Comparison of ENCODE assay signal across 8 cellular contexts in genomic region chr2:98608118-98608961, GRCh38. TPM values are rescaled to one million over a fixed set of nuclear protein-coding genes. Genes with fewer than 3 reads are reported as not detected.
DNase-seq lines count a peak whose midpoint lies in the region; ATAC-seq and TF ChIP-seq lines count a peak whose summit lies in the region.

TSS of gene COA5 (minus strand) at chr2:98608512. CDS start at chr2:98608405, 107 bp downstream.
TSS of gene UNC50 (plus strand) at chr2:98608589. CDS start at chr2:98609760, 1,171 bp downstream.

- peaks cover 65% of the 10 kb centered on the region for H3K79me2 ChIP-seq in DOHH2 (ENCODE audit: control insufficient read depth, low read length)
- H3K79me2 ChIP-seq in GM23338 (replicated peaks; ENCODE audit: insufficient read depth) = peaks cover 60% of the 10 kb centered on the region
- H3K79me2 ChIP-seq in fibroblast of lung (ENCODE audit: control insufficient read depth, insufficient read depth, low read length) = peaks cover 35% of the 10 kb centered on the region

- H3K4me2 ChIP-seq in DOHH2 (ENCODE audit: low read length) (peak within 1 kb of the TSS; percentile 91), GM23338 (peak within 1 kb of the TSS; percentile 98), fibroblast of lung (ENCODE audit: extremely low read depth, insufficient read depth, low read length) (peak within 1 kb of the TSS; percentile 93)

- CTCF ChIA-PET in naive thymus-derived CD4-positive, alpha-beta T cell (lab: Charles Lee) = interaction anchor here (0.6 to 1.2 kb wide), 3 partner anchors 40 to 221 kb away, joined by 3 to 5 read pairs (median 3); no protein-coding TSS in a partner anchor

- DNase-seq in GM23338 (ENCODE audit: low spot score) (peak; percentile 94), LHCN-M2 (ENCODE audit: low read depth) (peak; percentile 86), RPMI7951 (ENCODE audit: low read depth) (peak; percentile 91), fibroblast of lung (ENCODE audit: low read depth in 2 of 2) (peak; percentile 93 to 94)
- DNase-seq in activated T-helper 1 cell treated with anti-CD3 and anti-CD28 coated beads, Interleukin-12 subunit alpha, Interleukin-12 subunit beta, Interleukin-2, Interleukin-4 antibody, amounts not matched to agents 30 ng/mL and 10 ng/mL and 1 ng/mL, durations not matched to agents 14 hours and 24 hours and 36 hours (ENCODE audit: low spot score) = peak; percentile 91
- DNase-seq in naive thymus-derived CD4-positive, alpha-beta T cell = peak; percentile 82 to 94 (median 87)

- H3K27me3 ChIP-seq in DOHH2 (ENCODE audit: control insufficient read depth, low read length) = no peaks in the 10 kb centered on the region
- H3K27me3 ChIP-seq in GM23338 (ENCODE audit: insufficient read depth) = no peaks in the 10 kb centered on the region
- H3K27me3 ChIP-seq in fibroblast of lung (ENCODE audit: control insufficient read depth, insufficient read depth, low read length) = no peaks in the 10 kb centered on the region
- no peaks in the 10 kb centered on the region for H3K27me3 ChIP-seq in naive thymus-derived CD4-positive, alpha-beta T cell (ENCODE audit: control insufficient read depth in 2 of 2, insufficient read depth in 2 of 2, low read length in 2 of 2)

- H3K4me3 ChIP-seq in DOHH2 (ENCODE audit: low read length) = peak within 1 kb of the TSS; percentile 82
- peak within 1 kb of the TSS; percentile 96 for H3K4me3 ChIP-seq in GM23338
- H3K4me3 ChIP-seq in fibroblast of lung (replicated peaks in 1 of 4; ENCODE audit: control extremely low read depth in 1 of 4, insufficient read depth in 1 of 4, low read depth in 3 of 4, low read length in 4 of 4) = peak within 1 kb of the TSS; percentile 64 to 100 (median 94)
- H3K4me3 ChIP-seq in naive thymus-derived CD4-positive, alpha-beta T cell (ENCODE audit: low read length) = peak within 1 kb of the TSS; percentile 94

- H3K27ac ChIP-seq in DOHH2 (ENCODE audit: low read depth, low read length) (peak within 1 kb of the TSS; percentile 64), GM23338 (ENCODE audit: low read depth) (peak within 1 kb of the TSS; percentile 95), fibroblast of lung (ENCODE audit: insufficient read depth, low read length) (peak within 1 kb of the TSS; percentile 86)
- peak within 1 kb of the TSS; percentile 97 for H3K27ac ChIP-seq in naive thymus-derived CD4-positive, alpha-beta T cell (ENCODE audit: low read depth, low read length)

- ATAC-seq in GM23338 = peak; percentile 93
- ATAC-seq in naive thymus-derived CD4-positive, alpha-beta T cell = peak; percentile 93
- peak; percentile 93 for ATAC-seq in stimulated activated memory B cell treated with anti-CD40 and anti-IgM and Interleukin-4, amounts not matched to agents 10 μg/mL and 1 μg/mL and 100 μg/mL, for 72 hours

- POLR2A ChIA-PET in naive thymus-derived CD4-positive, alpha-beta T cell (lab: Charles Lee) = interaction anchor here (0.9 to 2.5 kb wide), 5 partner anchors 10 to 164 kb away, joined by 3 to 9 read pairs (median 8); no protein-coding TSS in a partner anchor

- peak within 1 kb of the TSS; percentile 98 for H2AFZ ChIP-seq in GM23338
- H2AFZ ChIP-seq in fibroblast of lung (ENCODE audit: low read length) = peak within 1 kb of the TSS; percentile 92

- no peaks in the 10 kb centered on the region; the same call in 2 of the 3 replicates for H3K9me3 Mint-ChIP-seq in GM23338
- no peaks in the 10 kb centered on the region for H3K9me3 Mint-ChIP-seq in activated T-helper 1 cell treated with anti-CD3 and anti-CD28 coated beads, Interleukin-12 subunit alpha, Interleukin-12 subunit beta, Interleukin-2, Interleukin-4 antibody, amounts not matched to agents 30 ng/mL and 10 ng/mL and 1 ng/mL, durations not matched to agents 14 hours and 24 hours and 36 hours
- H3K9me3 Mint-ChIP-seq in naive thymus-derived CD4-positive, alpha-beta T cell = peaks cover 0 to 6% (median 0%) of the 10 kb centered on the region in 11 donors
- no peaks in the 10 kb centered on the region for H3K9me3 Mint-ChIP-seq in stimulated activated memory B cell treated with anti-CD40 and anti-IgM and Interleukin-4, amounts not matched to agents 10 μg/mL and 1 μg/mL and 100 μg/mL, for 72 hours

- H3K36me3 ChIP-seq in DOHH2 (ENCODE audit: control insufficient read depth, low read length) (peaks cover 55% of the 10 kb centered on the region), GM23338 (ENCODE audit: insufficient read depth) (peaks cover 12% of the 10 kb centered on the region; the same call in 1 of the 2 replicates), fibroblast of lung (ENCODE audit: control insufficient read depth, insufficient read depth, low read length) (peaks cover 8% of the 10 kb centered on the region)
- peaks cover 0 to 39% (median 3%) of the 10 kb centered on the region in 3 experiments for H3K36me3 ChIP-seq in naive thymus-derived CD4-positive, alpha-beta T cell (ENCODE audit: control insufficient read depth in 2 of 3, insufficient read depth in 3 of 3, low read length in 3 of 3)

- H3K27ac Mint-ChIP-seq in GM23338 = peak within 1 kb of the TSS; percentile 95
- peak within 1 kb of the TSS; percentile 94 for H3K27ac Mint-ChIP-seq in activated T-helper 1 cell treated with anti-CD3 and anti-CD28 coated beads, Interleukin-12 subunit alpha, Interleukin-12 subunit beta, Interleukin-2, Interleukin-4 antibody, amounts not matched to agents 30 ng/mL and 10 ng/mL and 1 ng/mL, durations not matched to agents 14 hours and 24 hours and 36 hours
- H3K27ac Mint-ChIP-seq in naive thymus-derived CD4-positive, alpha-beta T cell = peak within 1 kb of the TSS; percentile 81 to 97 (median 92)
- H3K27ac Mint-ChIP-seq in stimulated activated memory B cell treated with anti-CD40 and anti-IgM and Interleukin-4, amounts not matched to agents 10 μg/mL and 1 μg/mL and 100 μg/mL, for 72 hours = peak within 1 kb of the TSS; percentile 97

- H4K20me1 ChIP-seq in DOHH2 (ENCODE audit: control insufficient read depth, insufficient read depth, low read depth, low read length) (no peaks in the 10 kb centered on the region), GM23338 (replicated peaks; ENCODE audit: insufficient read depth) (peaks cover 8% of the 10 kb centered on the region), fibroblast of lung (ENCODE audit: control insufficient read depth, extremely low read depth, insufficient read depth, low read length) (no peaks in the 10 kb centered on the region)

- peaks cover 14% of the 10 kb centered on the region for H3K4me1 Mint-ChIP-seq in GM23338
- H3K4me1 Mint-ChIP-seq in activated T-helper 1 cell treated with anti-CD3 and anti-CD28 coated beads, Interleukin-12 subunit alpha, Interleukin-12 subunit beta, Interleukin-2, Interleukin-4 antibody, amounts not matched to agents 30 ng/mL and 10 ng/mL and 1 ng/mL, durations not matched to agents 14 hours and 24 hours and 36 hours (ENCODE audit: low read depth) = peaks cover 64% of the 10 kb centered on the region
- peaks cover 51 to 82% (median 70%) of the 10 kb centered on the region in 7 donors for H3K4me1 Mint-ChIP-seq in naive thymus-derived CD4-positive, alpha-beta T cell
- peaks cover 48% of the 10 kb centered on the region for H3K4me1 Mint-ChIP-seq in stimulated activated memory B cell treated with anti-CD40 and anti-IgM and Interleukin-4, amounts not matched to agents 10 μg/mL and 1 μg/mL and 100 μg/mL, for 72 hours

- H3K9ac ChIP-seq in fibroblast of lung (ENCODE audit: insufficient read depth, low read length) = peak within 1 kb of the TSS; percentile 92

- H3K27me3 Mint-ChIP-seq in GM23338 (ENCODE audit: insufficient read depth, low read depth, poor library complexity) = peaks cover 6% of the 10 kb centered on the region
- peaks cover 3% of the 10 kb centered on the region for H3K27me3 Mint-ChIP-seq in activated T-helper 1 cell treated with anti-CD3 and anti-CD28 coated beads, Interleukin-12 subunit alpha, Interleukin-12 subunit beta, Interleukin-2, Interleukin-4 antibody, amounts not matched to agents 30 ng/mL and 10 ng/mL and 1 ng/mL, durations not matched to agents 14 hours and 24 hours and 36 hours (ENCODE audit: insufficient read depth)
- no peaks in the 10 kb centered on the region for H3K27me3 Mint-ChIP-seq in naive thymus-derived CD4-positive, alpha-beta T cell
- no peaks in the 10 kb centered on the region for H3K27me3 Mint-ChIP-seq in stimulated activated memory B cell treated with anti-CD40 and anti-IgM and Interleukin-4, amounts not matched to agents 10 μg/mL and 1 μg/mL and 100 μg/mL, for 72 hours

- no peaks in the 10 kb centered on the region for H3F3A ChIP-seq in DOHH2 (ENCODE audit: control insufficient read depth, insufficient read depth)
- peaks cover 3% of the 10 kb centered on the region for H3F3A ChIP-seq in GM23338 (replicated peaks; ENCODE audit: low read depth)

- H3K9me2 ChIP-seq in DOHH2 (replicated peaks; ENCODE audit: control insufficient read depth, low read length) (no peaks in the 10 kb centered on the region), GM23338 (ENCODE audit: insufficient read depth) (no peaks in the 10 kb centered on the region)

- peak within 1 kb of the TSS; percentile 86 for H3K4me3 Mint-ChIP-seq in GM23338
- peak within 1 kb of the TSS; percentile 94 for H3K4me3 Mint-ChIP-seq in activated T-helper 1 cell treated with anti-CD3 and anti-CD28 coated beads, Interleukin-12 subunit alpha, Interleukin-12 subunit beta, Interleukin-2, Interleukin-4 antibody, amounts not matched to agents 30 ng/mL and 10 ng/mL and 1 ng/mL, durations not matched to agents 14 hours and 24 hours and 36 hours
- H3K4me3 Mint-ChIP-seq in naive thymus-derived CD4-positive, alpha-beta T cell = peak within 1 kb of the TSS; percentile 82 to 97 (median 90)
- H3K4me3 Mint-ChIP-seq in stimulated activated memory B cell treated with anti-CD40 and anti-IgM and Interleukin-4, amounts not matched to agents 10 μg/mL and 1 μg/mL and 100 μg/mL, for 72 hours = peak within 1 kb of the TSS; percentile 84

- no peaks in the 10 kb centered on the region for H3K9me3 ChIP-seq in DOHH2 (ENCODE audit: control insufficient read depth, insufficient read depth, low read length)
- no peaks in the 10 kb centered on the region for H3K9me3 ChIP-seq in fibroblast of lung (ENCODE audit: control insufficient read depth, insufficient read depth, low read depth, low read length)
- no peaks in the 10 kb centered on the region for H3K9me3 ChIP-seq in naive thymus-derived CD4-positive, alpha-beta T cell (ENCODE audit: control insufficient read depth in 2 of 3, low read length in 3 of 3)

- intact Hi-C loops in activated T-helper 1 cell treated with anti-CD3 and anti-CD28 coated beads, Interleukin-12 subunit alpha, Interleukin-12 subunit beta, Interleukin-2, Interleukin-4 antibody, amounts not matched to agents 30 ng/mL and 10 ng/mL and 1 ng/mL, durations not matched to agents 14 hours and 24 hours and 36 hours (cut with micrococcal nuclease) = loop anchor here (1.0 to 10.0 kb wide), 13 partner anchors 29 to 896 kb away; partner anchors contain the start of genes LIPT1, MITD1, MRPL30 and TSGA10
- intact Hi-C loops in naive thymus-derived CD4-positive, alpha-beta T cell (cut with micrococcal nuclease) = loop anchor here (1.0 to 10.0 kb wide), 13 partner anchors 8 to 961 kb away; partner anchors contain the start of genes MITD1 (in 2 of the 2), MRPL30 (in 2 of the 2), ACTR1B (in 1 of the 2) and C2orf15 (in 1 of the 2)

- H3K4me1 ChIP-seq in DOHH2 (ENCODE audit: control insufficient read depth, low read length) = peaks cover 33% of the 10 kb centered on the region
- peaks cover 17% of the 10 kb centered on the region for H3K4me1 ChIP-seq in GM23338 (ENCODE audit: insufficient read depth)
- peaks cover 10% of the 10 kb centered on the region for H3K4me1 ChIP-seq in fibroblast of lung (ENCODE audit: control insufficient read depth, extremely low read depth, insufficient read depth, low read length)
- peaks cover 39 to 48% of the 10 kb centered on the region in 2 donors for H3K4me1 ChIP-seq in naive thymus-derived CD4-positive, alpha-beta T cell (ENCODE audit: control insufficient read depth in 2 of 2, insufficient read depth in 2 of 2, low read length in 2 of 2)

- peak; percentile 15 for TF ChIP-seq CTCF in DOHH2 (IDR thresholded peaks at IDR 0.05; ENCODE audit: low read depth, low read length, poor library complexity, severe bottlenecking)
- no peak; a peak in 1 of 4 replicates for TF ChIP-seq CTCF in GM23338 (conservative IDR thresholded peaks at IDR 0.05; ENCODE audit: low read depth in 2 of 2)
- TF ChIP-seq CTCF in fibroblast of lung (conservative IDR thresholded peaks at IDR 0.05 in 1 of 2, IDR thresholded peaks at IDR 0.05 in 1 of 2; ENCODE audit: low read depth in 1 of 2, low read length in 2 of 2) = peak in 1 of 2 donors; percentile 4

- H3K36me3 Mint-ChIP-seq in GM23338 (ENCODE audit: low read depth) = peaks cover 30% of the 10 kb centered on the region
- H3K36me3 Mint-ChIP-seq in activated T-helper 1 cell treated with anti-CD3 and anti-CD28 coated beads, Interleukin-12 subunit alpha, Interleukin-12 subunit beta, Interleukin-2, Interleukin-4 antibody, amounts not matched to agents 30 ng/mL and 10 ng/mL and 1 ng/mL, durations not matched to agents 14 hours and 24 hours and 36 hours (ENCODE audit: low read depth) = peaks cover 25% of the 10 kb centered on the region
- peaks cover 3 to 21% (median 15%) of the 10 kb centered on the region in 5 donors for H3K36me3 Mint-ChIP-seq in naive thymus-derived CD4-positive, alpha-beta T cell
- peaks cover 11% of the 10 kb centered on the region for H3K36me3 Mint-ChIP-seq in stimulated activated memory B cell treated with anti-CD40 and anti-IgM and Interleukin-4, amounts not matched to agents 10 μg/mL and 1 μg/mL and 100 μg/mL, for 72 hours

RNA-seq across cellular contexts. Expression of gene COA5, which starts in this region (rescaled TPM):
- 33.3 and 34.8 TPM in 2 replicates for total RNA-seq in GM23338 (2014; rRNA removed; shearing (Covaris generic))
- polyA plus RNA-seq in GM23338 (2016; fragmentation: Nextera tagmentation; extraction: Ambion mirVana) = 113 and 115 TPM in 2 replicates
- total RNA-seq in LHCN-M2 (2014; rRNA removed) = 28.3 and 29.1 TPM in 2 replicates
- 23.0 TPM for polyA plus RNA-seq in LHCN-M2 (2012)
- total RNA-seq in RPMI7951 (2014; rRNA removed; shearing (Covaris generic)) = 41.0 and 43.5 TPM in 2 replicates
- 20.3 and 21.2 TPM in 2 replicates for total RNA-seq in activated T-helper 1 cell treated with anti-CD3 and anti-CD28 coated beads, Interleukin-12 subunit alpha, Interleukin-12 subunit beta, Interleukin-2, Interleukin-4 antibody, amounts not matched to agents 30 ng/mL and 10 ng/mL and 1 ng/mL, durations not matched to agents 14 hours and 24 hours and 36 hours
- total RNA-seq in fibroblast of lung = 33.4 and 38.6 TPM in 2 replicates
- 19.3 and 22.5 TPM in 2 replicates for polyA plus RNA-seq in fibroblast of lung
- 29.7 and 34.2 TPM in 2 replicates for polyA plus RNA-seq in fibroblast of lung (2012)
- 0.67 and 1.0 TPM in 2 replicates for polyA minus RNA-seq in fibroblast of lung (ENCODE audit: low replicate concordance)
- total RNA-seq in naive thymus-derived CD4-positive, alpha-beta T cell = 10 to 100 TPM; 23.8 to 55.2 (median 29.2) TPM
- 10 to 100 TPM; 25.5 to 36.3 TPM for polyA plus RNA-seq in naive thymus-derived CD4-positive, alpha-beta T cell

RNA-seq across cellular contexts. Expression of gene UNC50, which starts in this region (rescaled TPM):
- total RNA-seq in GM23338 (2014; rRNA removed; shearing (Covaris generic)) = 38.7 and 44.4 TPM in 2 replicates
- polyA plus RNA-seq in GM23338 (2016; fragmentation: Nextera tagmentation; extraction: Ambion mirVana) (49.4 and 49.8 TPM in 2 replicates), fibroblast of lung (45.2 and 71.4 TPM in 2 replicates)
- total RNA-seq in LHCN-M2 (2014; rRNA removed) (49.3 and 56.1 TPM in 2 replicates), fibroblast of lung (54.2 and 64.1 TPM in 2 replicates)
- polyA plus RNA-seq in LHCN-M2 (2012) = 29.7 TPM
- total RNA-seq in RPMI7951 (2014; rRNA removed; shearing (Covaris generic)) = 72.8 and 83.4 TPM in 2 replicates
- total RNA-seq in activated T-helper 1 cell treated with anti-CD3 and anti-CD28 coated beads, Interleukin-12 subunit alpha, Interleukin-12 subunit beta, Interleukin-2, Interleukin-4 antibody, amounts not matched to agents 30 ng/mL and 10 ng/mL and 1 ng/mL, durations not matched to agents 14 hours and 24 hours and 36 hours = 41.4 and 43.0 TPM in 2 replicates
- 30.8 and 38.6 TPM in 2 replicates for polyA plus RNA-seq in fibroblast of lung (2012)
- 3.8 and 5.3 TPM in 2 replicates for polyA minus RNA-seq in fibroblast of lung (ENCODE audit: low replicate concordance)
- 10 to 100 TPM; 22.2 to 41.3 (median 29.9) TPM for total RNA-seq in naive thymus-derived CD4-positive, alpha-beta T cell
- polyA plus RNA-seq in naive thymus-derived CD4-positive, alpha-beta T cell = 10 to 100 TPM; 59.2 to 63.2 TPM

Comparison
In these comparisons a context has a peak if more than half of its experiments do, and no peak if none do; other contexts are left out.
1. Peak in every context shown above with its lines: DNase-seq, ATAC-seq, H3K4me3 ChIP-seq and H3K27ac ChIP-seq.